Comparison of ENCODE assay signal across 8 cellular contexts in genomic region chr3:58584690-58585004, GRCh38. TPM values are rescaled to one million over a fixed set of nuclear protein-coding genes. Genes with fewer than 3 reads are reported as not detected.
DNase-seq lines count a peak whose midpoint lies in the region; ATAC-seq, FAIRE-seq and TF ChIP-seq lines count a peak whose summit lies in the region.

No MANE protein-coding gene starts in this region.

- H3K9me3 ChIP-seq in SJCRH30 (replicated peaks) (no peaks in the 10 kb centered on the region), fibroblast of lung (ENCODE audit: control insufficient read depth, insufficient read depth, low read depth, low read length) (no peaks in the 10 kb centered on the region), sigmoid colon (no peaks in the 10 kb centered on the region)

- H4K20me1 ChIP-seq in fibroblast of lung (ENCODE audit: control insufficient read depth, extremely low read depth, insufficient read depth, low read length): no peaks in the 10 kb centered on the region

- H3K79me2 ChIP-seq in fibroblast of lung (ENCODE audit: control insufficient read depth, insufficient read depth, low read length): no peaks in the 10 kb centered on the region

- no peak for TF ChIP-seq CTCF in GM12875 (IDR thresholded peaks at IDR 0.05; ENCODE audit: borderline replicate concordance, insufficient read depth, low read depth, low read length)
- TF ChIP-seq CTCF in fibroblast of lung (conservative IDR thresholded peaks at IDR 0.05 in 1 of 2, IDR thresholded peaks at IDR 0.05 in 1 of 2; ENCODE audit: low read depth in 1 of 2, low read length in 2 of 2): no peak
- no peak for TF ChIP-seq CTCF in sigmoid colon (IDR thresholded peaks at IDR 0.05)

- H3K4me3 ChIP-seq in GM12875 (ENCODE audit: low read depth, low read length): peak overlapping the region; percentile 30
- peak overlapping the region; percentile 54 for H3K4me3 ChIP-seq in SJCRH30
- peak overlapping the region; percentile 59 to 76 (median 69) for H3K4me3 ChIP-seq in fibroblast of lung (replicated peaks in 1 of 4; ENCODE audit: control extremely low read depth in 1 of 4, insufficient read depth in 1 of 4, low read depth in 3 of 4, low read length in 4 of 4)
- H3K4me3 ChIP-seq in sigmoid colon: peak overlapping the region; percentile 36 to 59 (median 56)

- TF ChIP-seq POLR2A in sigmoid colon (IDR thresholded peaks at IDR 0.05): no peak

- no peaks in the 10 kb centered on the region for H3K27me3 ChIP-seq in SJCRH30
- peaks cover 25% of the 10 kb centered on the region for H3K27me3 ChIP-seq in fibroblast of lung (ENCODE audit: control insufficient read depth, insufficient read depth, low read length)
- peaks cover 5 to 26% (median 12%) of the 10 kb centered on the region in 3 donors for H3K27me3 ChIP-seq in sigmoid colon

- H2AFZ ChIP-seq in fibroblast of lung (ENCODE audit: low read length): peak overlapping the region; percentile 90

- 37% methylated on average over 10 of the region's 10 CpGs for WGBS in sigmoid colon, 2 donors

- peaks cover 23% of the 10 kb centered on the region for H3K4me1 ChIP-seq in SJCRH30
- peaks cover 5% of the 10 kb centered on the region for H3K4me1 ChIP-seq in fibroblast of lung (ENCODE audit: control insufficient read depth, extremely low read depth, insufficient read depth, low read length)
- H3K4me1 ChIP-seq in sigmoid colon: peaks cover 0 to 23% (median 21%) of the 10 kb centered on the region in 4 donors

- TF ChIP-seq EP300 in sigmoid colon (IDR thresholded peaks at IDR 0.05): peak in 1 of 4 donors; percentile 40

- no peak overlapping the region for H3K9ac ChIP-seq in fibroblast of lung (ENCODE audit: insufficient read depth, low read length)

- no peak for FAIRE-seq in frontal cortex (lab: Jason Lieb, UNC)

- H3K36me3 ChIP-seq in SJCRH30 (no peaks in the 10 kb centered on the region), fibroblast of lung (ENCODE audit: control insufficient read depth, insufficient read depth, low read length) (no peaks in the 10 kb centered on the region), sigmoid colon (no peaks in the 10 kb centered on the region)

- intact Hi-C loops in sigmoid colon (cut with DNase I): no loop called here

- peak overlapping the region; percentile 77 for H3K27ac ChIP-seq in SJCRH30
- H3K27ac ChIP-seq in fibroblast of lung (ENCODE audit: insufficient read depth, low read length): peak overlapping the region; percentile 63
- H3K27ac ChIP-seq in sigmoid colon: peak overlapping the region; percentile 76 to 82 (median 78)

- no peak for ATAC-seq in HG03460 (IDR thresholded peaks at IDR 0.05; ENCODE audit: unreplicated experiment)
- ATAC-seq in HG02623 (IDR thresholded peaks at IDR 0.05; ENCODE audit: unreplicated experiment): no peak

- DNase-seq in SJCRH30 (no peak), fibroblast of lung (ENCODE audit: low read depth in 2 of 2) (peak; percentile 30 to 39), sigmoid colon (no peak), frontal cortex (ENCODE audit: low spot score in 2 of 2) (no peak), NCI-H2196 (lab: John Stamatoyannopoulos, UW; ENCODE audit: unreplicated experiment) (no peak)

- H3K4me2 ChIP-seq in fibroblast of lung (ENCODE audit: extremely low read depth, insufficient read depth, low read length): peak overlapping the region; percentile 98

RNA-seq across cellular contexts. Expression of gene FAM107A, which starts 7.5 kb away (rescaled TPM):
- 2.0 and 2.6 TPM in 2 replicates for total RNA-seq in SJCRH30 (2014; rRNA removed; shearing (Covaris generic))
- total RNA-seq in fibroblast of lung (under 0.01 TPM in 2 replicates), sigmoid colon (10 to 100 TPM; 26.3 to 56.7 (median 33.9) TPM), frontal cortex (15.5 TPM)
- polyA plus RNA-seq in fibroblast of lung (0.02 and 0.16 TPM in 2 replicates), sigmoid colon (10 to 100 TPM; 10.9 to 36.6 (median 18.1) TPM)
- polyA plus RNA-seq in fibroblast of lung (2012): 0.05 and 0.12 TPM in 2 replicates
- 0.20 TPM in 1 of 2 replicates, not detected in the other for polyA minus RNA-seq in fibroblast of lung (ENCODE audit: low replicate concordance)

RNA-seq across cellular contexts. Expression of gene ACOX2, which starts 47.7 kb away (rescaled TPM):
- 0.15 and 0.26 TPM in 2 replicates for total RNA-seq in SJCRH30 (2014; rRNA removed; shearing (Covaris generic))
- total RNA-seq in fibroblast of lung (17.7 and 20.5 TPM in 2 replicates), sigmoid colon (10 to 100 TPM; 26.0 to 35.8 (median 30.5) TPM), frontal cortex (1.6 TPM)
- polyA plus RNA-seq in fibroblast of lung (14.6 and 19.0 TPM in 2 replicates), sigmoid colon (10 to 100 TPM in 2 of 3 donors, 1 to 10 TPM in 1; 6.9 to 18.0 (median 14.2) TPM)
- 11.6 and 18.8 TPM in 2 replicates for polyA plus RNA-seq in fibroblast of lung (2012)
- 39.8 and 51.4 TPM in 2 replicates for polyA minus RNA-seq in fibroblast of lung (ENCODE audit: low replicate concordance)

Comparison
In these comparisons a context has a peak if more than half of its experiments do, and no peak if none do; other contexts are left out.
1. DNase-seq: peak in fibroblast of lung (2 of 2); none in SJCRH30 (0 of 2), sigmoid colon (single experiment), frontal cortex (0 of 2) and NCI-H2196 (single experiment).
2. Peak in every context shown above with its lines, with median percentiles within 50 percentile points of each other: H3K4me3 ChIP-seq and H3K27ac ChIP-seq.